ENCODE assay signal across 8 cellular contexts in the genomic region with DNA sequence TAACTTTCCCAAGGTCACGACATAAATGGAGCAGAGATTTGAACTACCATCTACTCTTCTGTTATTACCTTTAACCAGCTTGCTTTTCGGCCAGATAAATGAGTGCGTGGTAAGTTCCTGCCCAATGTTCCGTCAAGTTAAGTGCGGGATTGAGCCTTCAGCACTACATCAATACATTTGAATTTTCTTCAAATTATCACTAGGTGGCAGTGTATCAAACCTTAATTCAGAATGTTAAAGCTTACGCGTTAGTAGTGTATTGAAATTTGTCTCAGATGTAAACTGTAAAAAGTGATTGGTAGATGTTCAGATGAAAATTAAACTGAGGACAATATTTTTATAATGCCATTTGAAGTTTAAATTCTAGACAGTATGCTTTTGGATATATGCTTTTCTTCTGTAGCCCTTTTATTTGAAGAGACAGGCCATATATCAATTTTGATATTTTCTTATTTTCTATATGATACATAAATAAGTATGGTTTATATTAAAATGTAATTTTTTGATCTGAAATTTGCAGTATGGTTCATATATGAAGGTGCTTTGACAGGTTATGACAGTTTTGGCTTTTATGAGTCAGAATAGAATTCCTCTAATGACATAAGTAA.
DNase-seq lines count a peak whose midpoint lies in the region.

No MANE protein-coding gene starts in this region.

- POLR2A ChIA-PET in activated CD4-positive, alpha-beta memory T cell treated with anti-CD3 and anti-CD28 coated beads for 36 hours (lab: Charles Lee), result no interaction called here

- H3K27me3 Mint-ChIP-seq in activated CD4-positive, alpha-beta memory T cell treated with anti-CD3 and anti-CD28 coated beads for 36 hours, result peaks cover 3% of the 10 kb centered on the region

- no peaks in the 10 kb centered on the region for H3K36me3 ChIP-seq in HAP-1 (replicated peaks)
- H3K36me3 ChIP-seq in adipocyte (ENCODE audit: control insufficient read depth, insufficient read depth, low read length, severe bottlenecking), result no peaks in the 10 kb centered on the region

- no peaks in the 10 kb centered on the region for H3K9me3 Mint-ChIP-seq in activated CD4-positive, alpha-beta memory T cell treated with anti-CD3 and anti-CD28 coated beads for 36 hours

- in situ Hi-C loops in HAP-1 (cut with MboI; ENCODE audit: low sequenced_read_pairs), result no loop called here

- CTCF ChIA-PET in activated CD4-positive, alpha-beta memory T cell treated with anti-CD3 and anti-CD28 coated beads for 36 hours (lab: Charles Lee), result interaction anchor here (0.6 to 1.6 kb wide), 10 partner anchors 12 to 961 kb away, joined by 3 to 4 read pairs (median 3); no protein-coding TSS in a partner anchor

- no peak overlapping the region for H3K4me3 Mint-ChIP-seq in activated CD4-positive, alpha-beta memory T cell treated with anti-CD3 and anti-CD28 coated beads for 36 hours

- H3K4me3 ChIP-seq in HAP-1 (no peak overlapping the region), adipocyte (ENCODE audit: low read length) (no peak overlapping the region)

- H3K9me3 ChIP-seq in HAP-1, result no peaks in the 10 kb centered on the region
- no peaks in the 10 kb centered on the region for H3K9me3 ChIP-seq in adipocyte (ENCODE audit: control insufficient read depth, low read length)

- peak; percentile 15 for DNase-seq in GF-D8 (lab: John Stamatoyannopoulos, UW)
- DNase-seq in HAP-1 (ENCODE audit: low spot score in 2 of 2), result peak; percentile 14 to 72
- peak; percentile 21 for DNase-seq in NCI-H1694 (lab: John Stamatoyannopoulos, UW)
- peak; percentile 73 for DNase-seq in adipocyte (ENCODE audit: low read depth)
- peak; percentile 53 for DNase-seq in inferior parietal cortex (ENCODE audit: extremely low spot score)
- no peak for DNase-seq in activated CD4-positive, alpha-beta memory T cell treated with anti-CD3 and anti-CD28 coated beads for 36 hours
- no peak for DNase-seq in activated effector memory CD4-positive, alpha-beta T cell treated with Interleukin-2 at 50 U/mL for 16 hours
- DNase-seq in effector CD4-positive, alpha-beta T cell, result no peak

- intact Hi-C loops in activated CD4-positive, alpha-beta memory T cell treated with anti-CD3 and anti-CD28 coated beads for 36 hours (cut with micrococcal nuclease), result loop anchor here (5.0 to 10.0 kb wide), 3 partner anchors 499 to 956 kb away; no protein-coding TSS in a partner anchor

- H3K27me3 ChIP-seq in HAP-1 (ENCODE audit: low read depth) (no peaks in the 10 kb centered on the region), adipocyte (replicated peaks; ENCODE audit: control insufficient read depth, insufficient read depth, low read length) (peaks cover 18% of the 10 kb centered on the region)

- no peaks in the 10 kb centered on the region for H3K4me1 ChIP-seq in HAP-1
- H3K4me1 ChIP-seq in adipocyte (ENCODE audit: control insufficient read depth, insufficient read depth, low read length), result no peaks in the 10 kb centered on the region

- H3K36me3 Mint-ChIP-seq in activated CD4-positive, alpha-beta memory T cell treated with anti-CD3 and anti-CD28 coated beads for 36 hours, result no peaks in the 10 kb centered on the region

- no peak overlapping the region for H3K9ac ChIP-seq in adipocyte (ENCODE audit: low read length)

- no peaks in the 10 kb centered on the region for H3K4me1 Mint-ChIP-seq in activated CD4-positive, alpha-beta memory T cell treated with anti-CD3 and anti-CD28 coated beads for 36 hours (ENCODE audit: low read depth)

- H3K27ac Mint-ChIP-seq in activated CD4-positive, alpha-beta memory T cell treated with anti-CD3 and anti-CD28 coated beads for 36 hours, result no peak overlapping the region

Comparison
In these comparisons a context has a peak if more than half of its experiments do, and no peak if none do; other contexts are left out.
1. DNase-seq: peak in GF-D8 (single experiment), HAP-1 (2 of 2), NCI-H1694 (single experiment), adipocyte (single experiment) and inferior parietal cortex (single experiment); none in activated CD4-positive, alpha-beta memory T cell treated with anti-CD3 and anti-CD28 coated beads for 36 hours (single experiment), activated effector memory CD4-positive, alpha-beta T cell treated with Interleukin-2 at 50 U/mL for 16 hours (single experiment) and effector CD4-positive, alpha-beta T cell (single experiment).